In genomic region chr12:121795029-121795977, GRCh38 we compare ENCODE assay signal across 1 cellular context.
TF ChIP-seq lines count a peak whose summit lies in the region.

No MANE protein-coding gene starts in this region.

TF ChIP-seq in HEK293, 187 proteins besides CTCF, POLR2A, EP300 and RAD21 (continued from another document):
- no peak for TF ChIP-seq ZBTB44 (tag by site-specific recombination; IDR thresholded peaks at IDR 0.05)
- TF ChIP-seq BCL11B (tag by site-specific recombination; IDR thresholded peaks at IDR 0.05; ENCODE audit: low read depth), result peak; percentile 54; the same call in 1 of the 2 replicates
- peak; percentile 60; the same call in 1 of the 2 replicates for TF ChIP-seq IKZF3 (tag by site-specific recombination; IDR thresholded peaks at IDR 0.05)
- TF ChIP-seq OSR2 (tag by site-specific recombination; IDR thresholded peaks at IDR 0.05), result peak; percentile 37; the same call in 1 of the 2 replicates
- peak; percentile 86 for TF ChIP-seq ZNF2 (tag by site-specific recombination; IDR thresholded peaks at IDR 0.05)
- TF ChIP-seq ZFP37 (tag by site-specific recombination; IDR thresholded peaks at IDR 0.05), result 0 out of 2 replicates have a peak, but pooled peaks have one; percentile 21
- TF ChIP-seq, protein P1, sequence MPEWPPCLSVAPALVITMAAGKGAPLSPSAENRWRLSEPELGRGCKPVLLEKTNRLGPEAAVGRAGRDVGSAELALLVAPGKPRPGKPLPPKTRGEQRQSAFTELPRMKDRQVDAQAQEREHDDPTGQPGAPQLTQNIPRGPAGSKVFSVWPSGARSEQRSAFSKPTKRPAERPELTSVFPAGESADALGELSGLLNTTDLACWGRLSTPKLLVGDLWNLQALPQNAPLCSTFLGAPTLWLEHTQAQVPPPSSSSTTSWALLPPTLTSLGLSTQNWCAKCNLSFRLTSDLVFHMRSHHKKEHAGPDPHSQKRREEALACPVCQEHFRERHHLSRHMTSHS (tag by site-specific recombination; IDR thresholded peaks at IDR 0.05), result no peak
- TF ChIP-seq ZNF10 (tag by site-specific recombination; IDR thresholded peaks at IDR 0.05), result no peak
- no peak for TF ChIP-seq ZNF37A (tag by site-specific recombination; IDR thresholded peaks at IDR 0.05)
- no peak for TF ChIP-seq ZBTB6 (tag by site-specific recombination; IDR thresholded peaks at IDR 0.05)
- TF ChIP-seq ZNF426 (tag by site-specific recombination; IDR thresholded peaks at IDR 0.05), result no peak
- TF ChIP-seq, protein P2, sequence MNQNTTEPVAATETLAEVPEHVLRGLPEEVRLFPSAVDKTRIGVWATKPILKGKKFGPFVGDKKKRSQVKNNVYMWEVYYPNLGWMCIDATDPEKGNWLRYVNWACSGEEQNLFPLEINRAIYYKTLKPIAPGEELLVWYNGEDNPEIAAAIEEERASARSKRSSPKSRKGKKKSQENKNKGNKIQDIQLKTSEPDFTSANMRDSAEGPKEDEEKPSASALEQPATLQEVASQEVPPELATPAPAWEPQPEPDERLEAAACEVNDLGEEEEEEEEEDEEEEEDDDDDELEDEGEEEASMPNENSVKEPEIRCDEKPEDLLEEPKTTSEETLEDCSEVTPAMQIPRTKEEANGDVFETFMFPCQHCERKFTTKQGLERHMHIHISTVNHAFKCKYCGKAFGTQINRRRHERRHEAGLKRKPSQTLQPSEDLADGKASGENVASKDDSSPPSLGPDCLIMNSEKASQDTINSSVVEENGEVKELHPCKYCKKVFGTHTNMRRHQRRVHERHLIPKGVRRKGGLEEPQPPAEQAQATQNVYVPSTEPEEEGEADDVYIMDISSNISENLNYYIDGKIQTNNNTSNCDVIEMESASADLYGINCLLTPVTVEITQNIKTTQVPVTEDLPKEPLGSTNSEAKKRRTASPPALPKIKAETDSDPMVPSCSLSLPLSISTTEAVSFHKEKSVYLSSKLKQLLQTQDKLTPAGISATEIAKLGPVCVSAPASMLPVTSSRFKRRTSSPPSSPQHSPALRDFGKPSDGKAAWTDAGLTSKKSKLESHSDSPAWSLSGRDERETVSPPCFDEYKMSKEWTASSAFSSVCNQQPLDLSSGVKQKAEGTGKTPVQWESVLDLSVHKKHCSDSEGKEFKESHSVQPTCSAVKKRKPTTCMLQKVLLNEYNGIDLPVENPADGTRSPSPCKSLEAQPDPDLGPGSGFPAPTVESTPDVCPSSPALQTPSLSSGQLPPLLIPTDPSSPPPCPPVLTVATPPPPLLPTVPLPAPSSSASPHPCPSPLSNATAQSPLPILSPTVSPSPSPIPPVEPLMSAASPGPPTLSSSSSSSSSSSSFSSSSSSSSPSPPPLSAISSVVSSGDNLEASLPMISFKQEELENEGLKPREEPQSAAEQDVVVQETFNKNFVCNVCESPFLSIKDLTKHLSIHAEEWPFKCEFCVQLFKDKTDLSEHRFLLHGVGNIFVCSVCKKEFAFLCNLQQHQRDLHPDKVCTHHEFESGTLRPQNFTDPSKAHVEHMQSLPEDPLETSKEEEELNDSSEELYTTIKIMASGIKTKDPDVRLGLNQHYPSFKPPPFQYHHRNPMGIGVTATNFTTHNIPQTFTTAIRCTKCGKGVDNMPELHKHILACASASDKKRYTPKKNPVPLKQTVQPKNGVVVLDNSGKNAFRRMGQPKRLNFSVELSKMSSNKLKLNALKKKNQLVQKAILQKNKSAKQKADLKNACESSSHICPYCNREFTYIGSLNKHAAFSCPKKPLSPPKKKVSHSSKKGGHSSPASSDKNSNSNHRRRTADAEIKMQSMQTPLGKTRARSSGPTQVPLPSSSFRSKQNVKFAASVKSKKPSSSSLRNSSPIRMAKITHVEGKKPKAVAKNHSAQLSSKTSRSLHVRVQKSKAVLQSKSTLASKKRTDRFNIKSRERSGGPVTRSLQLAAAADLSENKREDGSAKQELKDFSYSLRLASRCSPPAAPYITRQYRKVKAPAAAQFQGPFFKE (tag by site-specific recombination; IDR thresholded peaks at IDR 0.05; ENCODE audit: borderline replicate concordance), result no peak
- TF ChIP-seq, protein P3, sequence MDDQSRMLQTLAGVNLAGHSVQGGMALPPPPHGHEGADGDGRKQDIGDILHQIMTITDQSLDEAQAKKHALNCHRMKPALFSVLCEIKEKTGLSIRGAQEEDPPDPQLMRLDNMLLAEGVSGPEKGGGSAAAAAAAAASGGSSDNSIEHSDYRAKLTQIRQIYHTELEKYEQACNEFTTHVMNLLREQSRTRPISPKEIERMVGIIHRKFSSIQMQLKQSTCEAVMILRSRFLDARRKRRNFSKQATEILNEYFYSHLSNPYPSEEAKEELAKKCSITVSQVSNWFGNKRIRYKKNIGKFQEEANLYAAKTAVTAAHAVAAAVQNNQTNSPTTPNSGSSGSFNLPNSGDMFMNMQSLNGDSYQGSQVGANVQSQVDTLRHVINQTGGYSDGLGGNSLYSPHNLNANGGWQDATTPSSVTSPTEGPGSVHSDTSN (CRISPR knock-in tag; IDR thresholded peaks at IDR 0.05), result no peak
- TF ChIP-seq ZFHX2 (tag by site-specific recombination; conservative IDR thresholded peaks at IDR 0.05), result peak; percentile 16; the same call in 1 of the 2 replicates
- TF ChIP-seq, protein P4, sequence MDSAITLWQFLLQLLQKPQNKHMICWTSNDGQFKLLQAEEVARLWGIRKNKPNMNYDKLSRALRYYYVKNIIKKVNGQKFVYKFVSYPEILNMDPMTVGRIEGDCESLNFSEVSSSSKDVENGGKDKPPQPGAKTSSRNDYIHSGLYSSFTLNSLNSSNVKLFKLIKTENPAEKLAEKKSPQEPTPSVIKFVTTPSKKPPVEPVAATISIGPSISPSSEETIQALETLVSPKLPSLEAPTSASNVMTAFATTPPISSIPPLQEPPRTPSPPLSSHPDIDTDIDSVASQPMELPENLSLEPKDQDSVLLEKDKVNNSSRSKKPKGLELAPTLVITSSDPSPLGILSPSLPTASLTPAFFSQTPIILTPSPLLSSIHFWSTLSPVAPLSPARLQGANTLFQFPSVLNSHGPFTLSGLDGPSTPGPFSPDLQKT (IDR thresholded peaks at IDR 0.05; ENCODE audit: borderline replicate concordance, low read depth, low read length), result no peak
- TF ChIP-seq ZNF621 (tag by site-specific recombination; IDR thresholded peaks at IDR 0.05), result no peak
- TF ChIP-seq ZNF843 (tag by site-specific recombination; IDR thresholded peaks at IDR 0.05), result no peak
- no peak for TF ChIP-seq ZNF138 (tag by site-specific recombination; IDR thresholded peaks at IDR 0.05; ENCODE audit: borderline replicate concordance)
- TF ChIP-seq HIC1 (tag by site-specific recombination; IDR thresholded peaks at IDR 0.05), result peak; percentile 76
- 0 out of 2 replicates have a peak, but pooled peaks have one; percentile 19 for TF ChIP-seq ZNF76 (tag by site-specific recombination; IDR thresholded peaks at IDR 0.05; ENCODE audit: borderline replicate concordance, low read depth)
- TF ChIP-seq BCL11A (tag by site-specific recombination; IDR thresholded peaks at IDR 0.05; ENCODE audit: low read depth), result peak; percentile 71
- peak; percentile 78 for TF ChIP-seq ZBTB8A (tag by site-specific recombination; IDR thresholded peaks at IDR 0.05)
- no peak for TF ChIP-seq AEBP2 (tag by site-specific recombination; IDR thresholded peaks at IDR 0.05; ENCODE audit: borderline replicate concordance)
- TF ChIP-seq KLF16 (tag by site-specific recombination; IDR thresholded peaks at IDR 0.05), result no peak
- no peak for TF ChIP-seq ZNF571 (tag by site-specific recombination; IDR thresholded peaks at IDR 0.05)
- TF ChIP-seq ZNF366 (tag by site-specific recombination; conservative IDR thresholded peaks at IDR 0.05), result no peak
- peak; percentile 81 for TF ChIP-seq ZNF654 (tag by site-specific recombination; IDR thresholded peaks at IDR 0.05; ENCODE audit: low read depth)
